ENCODE assay signal across 1 cellular context in the genomic region with DNA sequence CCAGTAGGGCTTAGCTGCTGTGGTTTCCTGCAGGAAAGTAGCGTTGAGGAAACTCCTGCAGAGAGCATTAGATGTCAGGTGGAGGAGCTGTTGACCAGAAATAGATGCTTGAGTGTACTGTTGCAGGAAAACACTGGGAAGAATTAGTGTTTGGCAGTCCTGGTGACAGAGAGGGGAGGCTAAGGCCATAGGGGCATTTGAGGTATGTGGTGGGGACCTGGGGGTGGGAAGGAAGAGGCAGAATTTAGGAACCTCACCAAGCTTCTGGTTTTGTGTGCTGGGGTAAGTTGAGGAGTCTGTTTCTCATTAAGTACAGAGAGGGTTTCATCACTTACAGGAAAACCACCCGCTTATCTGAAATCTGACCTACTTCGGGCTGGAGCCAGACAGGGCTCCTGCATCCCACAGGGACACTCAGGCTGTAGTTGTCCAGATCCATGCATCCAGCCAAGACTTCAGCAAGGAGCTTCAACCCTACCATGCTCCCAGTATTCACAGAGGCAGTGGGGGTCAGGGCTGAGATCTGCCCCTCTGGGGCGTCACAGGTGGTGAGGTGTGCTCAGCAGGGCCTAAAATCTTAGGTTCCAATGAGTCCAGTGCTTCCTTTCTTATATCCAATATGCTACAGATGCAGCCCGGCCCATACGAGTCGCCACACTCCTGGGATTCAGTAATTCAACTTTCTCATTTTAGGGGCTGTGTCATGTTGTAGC.
TF ChIP-seq lines count a peak whose summit lies in the region.

No MANE protein-coding gene starts in this region.

TF ChIP-seq in IMR-90, 13 proteins besides CTCF, POLR2A, EP300 and RAD21:
- TF ChIP-seq NFE2L2 (IDR thresholded peaks at IDR 0.05; ENCODE audit: low read depth, low read length) = no peak
TF ChIP-seq in IMR-90: peak in this region for 0.
